Comparison of ENCODE assay signal across 1 cellular context in genomic region chr6:134195164-134195906, GRCh38.
TF ChIP-seq lines count a peak whose summit lies in the region.

No MANE protein-coding gene starts in this region.

TF ChIP-seq in K562, 482 proteins besides CTCF, POLR2A, EP300 and RAD21 (continued from another document and continues in another):
- TF ChIP-seq PURB (CRISPR knock-in tag; IDR thresholded peaks at IDR 0.05; ENCODE audit: low read depth), result no peak
- TF ChIP-seq PCBP2 (IDR thresholded peaks at IDR 0.05; ENCODE audit: low read depth, low read length, poor library complexity, severe bottlenecking), result no peak
- no peak for TF ChIP-seq ZEB2 (IDR thresholded peaks at IDR 0.05)
- peak; percentile 79 for TF ChIP-seq HDAC2 (IDR thresholded peaks at IDR 0.05)
- no peak for TF ChIP-seq HMG20B (CRISPR knock-in tag; IDR thresholded peaks at IDR 0.05)
- TF ChIP-seq, protein P1, sequence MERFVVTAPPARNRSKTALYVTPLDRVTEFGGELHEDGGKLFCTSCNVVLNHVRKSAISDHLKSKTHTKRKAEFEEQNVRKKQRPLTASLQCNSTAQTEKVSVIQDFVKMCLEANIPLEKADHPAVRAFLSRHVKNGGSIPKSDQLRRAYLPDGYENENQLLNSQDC (CRISPR knock-in tag; IDR thresholded peaks at IDR 0.05), result no peak
- peak; percentile 91 for TF ChIP-seq SOX6 (IDR thresholded peaks at IDR 0.05)
- no peak for TF ChIP-seq TFAM (CRISPR knock-in tag; conservative IDR thresholded peaks at IDR 0.05)
- TF ChIP-seq ZNF124 (CRISPR knock-in tag; IDR thresholded peaks at IDR 0.05), result no peak
- peak; percentile 56; the same call in 1 of the 2 replicates for TF ChIP-seq MTA1 (IDR thresholded peaks at IDR 0.05; ENCODE audit: borderline replicate concordance)
- no peak for TF ChIP-seq ZBTB1 (CRISPR knock-in tag; IDR thresholded peaks at IDR 0.05; ENCODE audit: borderline replicate concordance, low read depth)
- TF ChIP-seq POLR2H (tag; IDR thresholded peaks at IDR 0.05; ENCODE audit: low read depth), result peak; percentile 55; the same call in 1 of the 2 replicates
- TF ChIP-seq, protein P2, sequence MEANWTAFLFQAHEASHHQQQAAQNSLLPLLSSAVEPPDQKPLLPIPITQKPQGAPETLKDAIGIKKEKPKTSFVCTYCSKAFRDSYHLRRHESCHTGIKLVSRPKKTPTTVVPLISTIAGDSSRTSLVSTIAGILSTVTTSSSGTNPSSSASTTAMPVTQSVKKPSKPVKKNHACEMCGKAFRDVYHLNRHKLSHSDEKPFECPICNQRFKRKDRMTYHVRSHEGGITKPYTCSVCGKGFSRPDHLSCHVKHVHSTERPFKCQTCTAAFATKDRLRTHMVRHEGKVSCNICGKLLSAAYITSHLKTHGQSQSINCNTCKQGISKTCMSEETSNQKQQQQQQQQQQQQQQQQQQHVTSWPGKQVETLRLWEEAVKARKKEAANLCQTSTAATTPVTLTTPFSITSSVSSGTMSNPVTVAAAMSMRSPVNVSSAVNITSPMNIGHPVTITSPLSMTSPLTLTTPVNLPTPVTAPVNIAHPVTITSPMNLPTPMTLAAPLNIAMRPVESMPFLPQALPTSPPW (CRISPR knock-in tag; IDR thresholded peaks at IDR 0.05), result peak; percentile 45; the same call in 1 of the 2 replicates
- no peak for TF ChIP-seq ZNF609 (CRISPR knock-in tag; IDR thresholded peaks at IDR 0.05; ENCODE audit: borderline replicate concordance)
- TF ChIP-seq ZNF592 (IDR thresholded peaks at IDR 0.05), result peak; percentile 74
- peak; percentile 60; the same call in 1 of the 2 replicates for TF ChIP-seq MBD2 (IDR thresholded peaks at IDR 0.05; ENCODE audit: borderline replicate concordance, low read depth)
- TF ChIP-seq SMAD1 (IDR thresholded peaks at IDR 0.05; ENCODE audit: low read depth, low read length, partially characterized antibody), result peak; percentile 74
- no peak for TF ChIP-seq SIN3A (IDR thresholded peaks at IDR 0.05; ENCODE audit: borderline replicate concordance in 2 of 2, control insufficient read depth in 1 of 2, low read depth in 2 of 2, low read length in 2 of 2)
- TF ChIP-seq ZFP36 (IDR thresholded peaks at IDR 0.05; ENCODE audit: low read depth, low read length, partially characterized antibody), result no peak
- no peak for TF ChIP-seq JUNB (CRISPR knock-in tag; conservative IDR thresholded peaks at IDR 0.05)
- peak; percentile 98 for TF ChIP-seq DPF2 (IDR thresholded peaks at IDR 0.05)
- TF ChIP-seq TAF9B (IDR thresholded peaks at IDR 0.05; ENCODE audit: partially characterized antibody), result peak; percentile 36
- 0 out of 2 replicates have a peak, but pooled peaks have one; percentile 29 for TF ChIP-seq ZBTB40 (IDR thresholded peaks at IDR 0.05)
- TF ChIP-seq ZBTB40 (CRISPR knock-in tag; IDR thresholded peaks at IDR 0.05), result no peak
- TF ChIP-seq ZNF589 (CRISPR knock-in tag; IDR thresholded peaks at IDR 0.05; ENCODE audit: low read depth), result 0 out of 2 replicates have a peak, but pooled peaks have one; percentile 18
- peak; percentile 63 for TF ChIP-seq NFIC (IDR thresholded peaks at IDR 0.05)
- TF ChIP-seq, protein P3, sequence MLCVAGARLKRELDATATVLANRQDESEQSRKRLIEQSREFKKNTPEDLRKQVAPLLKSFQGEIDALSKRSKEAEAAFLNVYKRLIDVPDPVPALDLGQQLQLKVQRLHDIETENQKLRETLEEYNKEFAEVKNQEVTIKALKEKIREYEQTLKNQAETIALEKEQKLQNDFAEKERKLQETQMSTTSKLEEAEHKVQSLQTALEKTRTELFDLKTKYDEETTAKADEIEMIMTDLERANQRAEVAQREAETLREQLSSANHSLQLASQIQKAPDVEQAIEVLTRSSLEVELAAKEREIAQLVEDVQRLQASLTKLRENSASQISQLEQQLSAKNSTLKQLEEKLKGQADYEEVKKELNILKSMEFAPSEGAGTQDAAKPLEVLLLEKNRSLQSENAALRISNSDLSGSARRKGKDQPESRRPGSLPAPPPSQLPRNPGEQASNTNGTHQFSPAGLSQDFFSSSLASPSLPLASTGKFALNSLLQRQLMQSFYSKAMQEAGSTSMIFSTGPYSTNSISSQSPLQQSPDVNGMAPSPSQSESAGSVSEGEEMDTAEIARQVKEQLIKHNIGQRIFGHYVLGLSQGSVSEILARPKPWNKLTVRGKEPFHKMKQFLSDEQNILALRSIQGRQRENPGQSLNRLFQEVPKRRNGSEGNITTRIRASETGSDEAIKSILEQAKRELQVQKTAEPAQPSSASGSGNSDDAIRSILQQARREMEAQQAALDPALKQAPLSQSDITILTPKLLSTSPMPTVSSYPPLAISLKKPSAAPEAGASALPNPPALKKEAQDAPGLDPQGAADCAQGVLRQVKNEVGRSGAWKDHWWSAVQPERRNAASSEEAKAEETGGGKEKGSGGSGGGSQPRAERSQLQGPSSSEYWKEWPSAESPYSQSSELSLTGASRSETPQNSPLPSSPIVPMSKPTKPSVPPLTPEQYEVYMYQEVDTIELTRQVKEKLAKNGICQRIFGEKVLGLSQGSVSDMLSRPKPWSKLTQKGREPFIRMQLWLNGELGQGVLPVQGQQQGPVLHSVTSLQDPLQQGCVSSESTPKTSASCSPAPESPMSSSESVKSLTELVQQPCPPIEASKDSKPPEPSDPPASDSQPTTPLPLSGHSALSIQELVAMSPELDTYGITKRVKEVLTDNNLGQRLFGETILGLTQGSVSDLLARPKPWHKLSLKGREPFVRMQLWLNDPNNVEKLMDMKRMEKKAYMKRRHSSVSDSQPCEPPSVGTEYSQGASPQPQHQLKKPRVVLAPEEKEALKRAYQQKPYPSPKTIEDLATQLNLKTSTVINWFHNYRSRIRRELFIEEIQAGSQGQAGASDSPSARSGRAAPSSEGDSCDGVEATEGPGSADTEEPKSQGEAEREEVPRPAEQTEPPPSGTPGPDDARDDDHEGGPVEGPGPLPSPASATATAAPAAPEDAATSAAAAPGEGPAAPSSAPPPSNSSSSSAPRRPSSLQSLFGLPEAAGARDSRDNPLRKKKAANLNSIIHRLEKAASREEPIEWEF (CRISPR knock-in tag; IDR thresholded peaks at IDR 0.05), result 0 out of 2 replicates have a peak, but pooled peaks have one; percentile 25
- no peak for TF ChIP-seq ZBTB17 (CRISPR knock-in tag; IDR thresholded peaks at IDR 0.05)
